In genomic region chr11:100536979-100537378, GRCh38 we compare ENCODE assay signal across 20 cellular contexts.
DNase-seq lines count a peak whose midpoint lies in the region; ATAC-seq and TF ChIP-seq lines count a peak whose summit lies in the region.
"Had no signal": no experiment of that assay in that cellular context is flagged by ENCODE, and none has a peak within 500 bp of the region (broad histone marks: within the 10 kb centered on the region; RNA-seq: fewer than 3 reads in every experiment).

No MANE protein-coding gene starts in this region.

- H3K4me3 ChIP-seq in breast epithelium, result no peak overlapping the region
- H3K4me3 ChIP-seq in epithelial cell of esophagus (ENCODE audit: low read length), result no peak overlapping the region
- H3K4me3 ChIP-seq: BLaER1, GM23338 had no signal

- H3K4me1 Mint-ChIP-seq in MCF 10A (ENCODE audit: insufficient read depth, unreplicated experiment), result no peaks in the 10 kb centered on the region
- H3K4me1 Mint-ChIP-seq in glutamatergic neuron (ENCODE audit: low read depth, unreplicated experiment), result no peaks in the 10 kb centered on the region
- H3K4me1 Mint-ChIP-seq: B cell; CD4-positive, CD25-positive, alpha-beta regulatory T cell; GM23338; H9 had no signal

- intact Hi-C loops in MCF 10A (cut with micrococcal nuclease) (no loop called here), breast epithelium (cut with DNase I; ENCODE audit: low total_unique reads) (no loop called here)

- H3K27ac ChIP-seq in breast epithelium, result no peak overlapping the region
- H3K27ac ChIP-seq in foreskin keratinocyte, result no peak overlapping the region
- H3K27ac ChIP-seq: 22Rv1, BLaER1, C4-2B had no signal

- H3K9me3 Mint-ChIP-seq in MCF 10A (ENCODE audit: unreplicated experiment) (no peaks in the 10 kb centered on the region), glutamatergic neuron (ENCODE audit: unreplicated experiment) (no peaks in the 10 kb centered on the region)
- H3K9me3 Mint-ChIP-seq: CD8-positive, alpha-beta T cell; GM23338 had no signal

- CTCF ChIA-PET in MCF 10A (lab: Yijun Ruan, JAX), result no interaction called here

- DNase-seq in MCF 10A (ENCODE audit: unreplicated experiment) (peak; percentile 22), breast epithelium (ENCODE audit: low spot score in 2 of 2) (no peak), epithelial cell of esophagus (ENCODE audit: low read depth) (peak; percentile 69), foreskin keratinocyte (peak; percentile 41 to 74), glutamatergic neuron (no peak), middle frontal gyrus (ENCODE audit: extremely low spot score, low spot score) (no peak)
- DNase-seq: Caco-2; CD4-positive, CD25-positive, alpha-beta regulatory T cell; CD8-positive, alpha-beta T cell; DMS153; DND-41; H9 had no signal

- H3K27me3 Mint-ChIP-seq in MCF 10A (ENCODE audit: insufficient read depth, unreplicated experiment), result no peaks in the 10 kb centered on the region
- no peaks in the 10 kb centered on the region for H3K27me3 Mint-ChIP-seq in glutamatergic neuron (ENCODE audit: unreplicated experiment)
- H3K27me3 Mint-ChIP-seq: B cell; CD4-positive, CD25-positive, alpha-beta regulatory T cell had no signal

- H3K27me3 ChIP-seq in breast epithelium (no peaks in the 10 kb centered on the region), foreskin keratinocyte (no peaks in the 10 kb centered on the region)
- H3K27me3 ChIP-seq: BLaER1 had no signal

- H3K9me3 ChIP-seq in breast epithelium, result no peaks in the 10 kb centered on the region
- H3K9me3 ChIP-seq: BLaER1, Caco-2 had no signal

- ATAC-seq in foreskin keratinocyte (peak; percentile 76), GM21526 (IDR thresholded peaks at IDR 0.05; ENCODE audit: low FRiP score, unreplicated experiment) (no peak), HG03175 (IDR thresholded peaks at IDR 0.05; ENCODE audit: unreplicated experiment) (no peak)
- ATAC-seq: CD8-positive, alpha-beta T cell; GM23338; HCT116 had no signal

- no peak for TF ChIP-seq POLR2A in breast epithelium (IDR thresholded peaks at IDR 0.05)

- no peak overlapping the region for H3K27ac Mint-ChIP-seq in MCF 10A (ENCODE audit: low read depth, unreplicated experiment)
- H3K27ac Mint-ChIP-seq in glutamatergic neuron (ENCODE audit: unreplicated experiment), result no peak overlapping the region
- H3K27ac Mint-ChIP-seq: B cell; CD4-positive, CD25-positive, alpha-beta regulatory T cell; CD8-positive, alpha-beta T cell; GM23338; H9 had no signal

- H3K4me1 ChIP-seq in breast epithelium (no peaks in the 10 kb centered on the region), foreskin keratinocyte (peaks cover 5% of the 10 kb centered on the region)
- H3K4me1 ChIP-seq: BLaER1, Caco-2 had no signal

- H3K36me3 Mint-ChIP-seq in MCF 10A (ENCODE audit: insufficient read depth, unreplicated experiment) (no peaks in the 10 kb centered on the region), glutamatergic neuron (ENCODE audit: unreplicated experiment) (no peaks in the 10 kb centered on the region)
- H3K36me3 Mint-ChIP-seq: CD4-positive, CD25-positive, alpha-beta regulatory T cell; CD8-positive, alpha-beta T cell had no signal

- no peak for TF ChIP-seq CTCF in MCF 10A (IDR thresholded peaks at IDR 0.05; ENCODE audit: unreplicated experiment)
- TF ChIP-seq CTCF in breast epithelium (IDR thresholded peaks at IDR 0.05), result no peak
- no peak for TF ChIP-seq CTCF in epithelial cell of esophagus (IDR thresholded peaks at IDR 0.05; ENCODE audit: insufficient read depth, low read depth, low read length, missing control alignments)
- TF ChIP-seq CTCF in foreskin keratinocyte (conservative IDR thresholded peaks at IDR 0.05), result no peak
- TF ChIP-seq CTCF in glutamatergic neuron (IDR thresholded peaks at IDR 0.05; ENCODE audit: partially characterized antibody, unreplicated experiment), result no peak

- H3K4me3 Mint-ChIP-seq in MCF 10A (ENCODE audit: unreplicated experiment), result no peak overlapping the region
- no peak overlapping the region for H3K4me3 Mint-ChIP-seq in glutamatergic neuron (ENCODE audit: unreplicated experiment)
- H3K4me3 Mint-ChIP-seq: B cell; CD4-positive, CD25-positive, alpha-beta regulatory T cell; CD8-positive, alpha-beta T cell; GM23338; H9 had no signal

- POLR2A ChIA-PET in MCF 10A (lab: Yijun Ruan, JAX), result no interaction called here

- BruUV-seq in MCF 10A (replicated peaks; lab: Mats Ljungman, UMichigan), result no TSS peak

- H3K36me3 ChIP-seq in breast epithelium, result no peaks in the 10 kb centered on the region
- H3K36me3 ChIP-seq: BLaER1 had no signal

Comparison
In these comparisons a context has a peak if more than half of its experiments do, and no peak if none do; other contexts are left out.
1. DNase-seq: peak in MCF 10A (single experiment), epithelial cell of esophagus (single experiment) and foreskin keratinocyte (2 of 2); none in breast epithelium (0 of 2), glutamatergic neuron (single experiment) and middle frontal gyrus (single experiment).